1 cellular context compared by ENCODE assay signal in the genomic region with DNA sequence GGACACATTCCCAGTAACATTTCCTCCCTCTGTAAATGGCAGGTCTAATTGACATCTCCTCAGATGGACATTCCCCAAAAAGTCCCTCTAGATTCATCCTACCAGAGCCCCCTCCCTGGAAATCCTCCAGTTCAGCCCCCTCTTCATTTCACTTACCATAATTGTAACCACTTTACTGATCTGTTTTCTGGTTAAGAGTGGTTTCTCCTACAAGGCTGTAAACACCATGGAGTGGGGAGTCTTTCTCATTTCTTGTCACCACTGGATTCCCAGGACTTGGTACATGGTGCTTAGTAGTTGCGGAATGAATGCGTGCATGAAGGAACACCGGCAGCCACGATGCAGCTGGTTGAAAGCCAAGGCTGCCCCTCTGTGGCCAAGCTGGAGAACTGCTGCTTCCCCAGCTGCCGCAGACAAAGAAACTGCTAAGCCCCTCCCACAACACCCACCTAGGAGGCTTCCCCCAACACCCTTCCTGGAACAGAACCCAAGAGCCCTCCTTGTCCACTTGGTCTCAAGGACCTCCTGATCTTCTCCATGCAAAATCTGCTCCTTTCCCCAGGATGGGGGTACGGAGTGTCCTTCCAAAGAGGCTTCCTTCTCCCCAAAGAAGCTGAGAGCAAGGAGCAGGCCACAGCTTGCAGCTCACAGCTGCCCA.
TF ChIP-seq lines count a peak whose summit lies in the region.

No MANE protein-coding gene starts in this region.

TF ChIP-seq in K562, 482 proteins besides CTCF, POLR2A, EP300 and RAD21 (continued from another document and continues in another):
- TF ChIP-seq POLR2B (IDR thresholded peaks at IDR 0.05; ENCODE audit: low read depth, partially characterized antibody): no peak
- TF ChIP-seq PHB (CRISPR knock-in tag; IDR thresholded peaks at IDR 0.05): peak; percentile 84; the same call in 1 of the 2 replicates
- no peak for TF ChIP-seq GTF3C2 (IDR thresholded peaks at IDR 0.05; ENCODE audit: borderline replicate concordance, extremely low read depth, insufficient read length)
- peak; percentile 84; the same call in 1 of the 2 replicates for TF ChIP-seq SREBF1 (IDR thresholded peaks at IDR 0.05; ENCODE audit: borderline replicate concordance, low read depth, low read length)
- TF ChIP-seq, protein P1, sequence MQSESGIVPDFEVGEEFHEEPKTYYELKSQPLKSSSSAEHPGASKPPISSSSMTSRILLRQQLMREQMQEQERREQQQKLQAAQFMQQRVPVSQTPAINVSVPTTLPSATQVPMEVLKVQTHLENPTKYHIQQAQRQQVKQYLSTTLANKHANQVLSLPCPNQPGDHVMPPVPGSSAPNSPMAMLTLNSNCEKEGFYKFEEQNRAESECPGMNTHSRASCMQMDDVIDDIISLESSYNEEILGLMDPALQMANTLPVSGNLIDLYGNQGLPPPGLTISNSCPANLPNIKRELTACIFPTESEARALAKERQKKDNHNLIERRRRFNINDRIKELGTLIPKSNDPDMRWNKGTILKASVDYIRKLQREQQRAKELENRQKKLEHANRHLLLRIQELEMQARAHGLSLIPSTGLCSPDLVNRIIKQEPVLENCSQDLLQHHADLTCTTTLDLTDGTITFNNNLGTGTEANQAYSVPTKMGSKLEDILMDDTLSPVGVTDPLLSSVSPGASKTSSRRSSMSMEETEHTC (IDR thresholded peaks at IDR 0.05): peak; percentile 40; the same call in 1 of the 2 replicates
- no peak; the same call in 1 of the 2 replicates for TF ChIP-seq JUN (IDR thresholded peaks at IDR 0.05; ENCODE audit: borderline replicate concordance, low read depth, low read length)
- TF ChIP-seq JUN (CRISPR knock-in tag; IDR thresholded peaks at IDR 0.05; ENCODE audit: borderline replicate concordance): peak; percentile 79; the same call in 1 of the 2 replicates
- TF ChIP-seq ZNF766 (CRISPR knock-in tag; conservative IDR thresholded peaks at IDR 0.05): no peak
- TF ChIP-seq EZH2 (IDR thresholded peaks at IDR 0.05; ENCODE audit: borderline replicate concordance, low read depth, low read length): no peak
- TF ChIP-seq ILF3 (IDR thresholded peaks at IDR 0.05; ENCODE audit: borderline replicate concordance): no peak
- TF ChIP-seq NFATC3 (IDR thresholded peaks at IDR 0.05): peak; percentile 83; the same call in 1 of the 2 replicates
- no peak for TF ChIP-seq ZFPM2 (CRISPR knock-in tag; IDR thresholded peaks at IDR 0.05)
- peak; percentile 90 for TF ChIP-seq ZKSCAN1 (IDR thresholded peaks at IDR 0.05; ENCODE audit: low read depth, low read length)
- TF ChIP-seq TCF15 (CRISPR knock-in tag; IDR thresholded peaks at IDR 0.05): peak; percentile 73
- TF ChIP-seq, protein P2, sequence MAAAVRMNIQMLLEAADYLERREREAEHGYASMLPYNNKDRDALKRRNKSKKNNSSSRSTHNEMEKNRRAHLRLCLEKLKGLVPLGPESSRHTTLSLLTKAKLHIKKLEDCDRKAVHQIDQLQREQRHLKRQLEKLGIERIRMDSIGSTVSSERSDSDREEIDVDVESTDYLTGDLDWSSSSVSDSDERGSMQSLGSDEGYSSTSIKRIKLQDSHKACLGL (CRISPR knock-in tag; IDR thresholded peaks at IDR 0.05; ENCODE audit: borderline replicate concordance, poor library complexity, severe bottlenecking): no peak
- peak; percentile 67; the same call in 1 of the 2 replicates for TF ChIP-seq MXI1 (IDR thresholded peaks at IDR 0.05; ENCODE audit: low read depth, low read length)
- TF ChIP-seq MBD2 (IDR thresholded peaks at IDR 0.05; ENCODE audit: borderline replicate concordance, low read depth): no peak
- TF ChIP-seq, protein P3, sequence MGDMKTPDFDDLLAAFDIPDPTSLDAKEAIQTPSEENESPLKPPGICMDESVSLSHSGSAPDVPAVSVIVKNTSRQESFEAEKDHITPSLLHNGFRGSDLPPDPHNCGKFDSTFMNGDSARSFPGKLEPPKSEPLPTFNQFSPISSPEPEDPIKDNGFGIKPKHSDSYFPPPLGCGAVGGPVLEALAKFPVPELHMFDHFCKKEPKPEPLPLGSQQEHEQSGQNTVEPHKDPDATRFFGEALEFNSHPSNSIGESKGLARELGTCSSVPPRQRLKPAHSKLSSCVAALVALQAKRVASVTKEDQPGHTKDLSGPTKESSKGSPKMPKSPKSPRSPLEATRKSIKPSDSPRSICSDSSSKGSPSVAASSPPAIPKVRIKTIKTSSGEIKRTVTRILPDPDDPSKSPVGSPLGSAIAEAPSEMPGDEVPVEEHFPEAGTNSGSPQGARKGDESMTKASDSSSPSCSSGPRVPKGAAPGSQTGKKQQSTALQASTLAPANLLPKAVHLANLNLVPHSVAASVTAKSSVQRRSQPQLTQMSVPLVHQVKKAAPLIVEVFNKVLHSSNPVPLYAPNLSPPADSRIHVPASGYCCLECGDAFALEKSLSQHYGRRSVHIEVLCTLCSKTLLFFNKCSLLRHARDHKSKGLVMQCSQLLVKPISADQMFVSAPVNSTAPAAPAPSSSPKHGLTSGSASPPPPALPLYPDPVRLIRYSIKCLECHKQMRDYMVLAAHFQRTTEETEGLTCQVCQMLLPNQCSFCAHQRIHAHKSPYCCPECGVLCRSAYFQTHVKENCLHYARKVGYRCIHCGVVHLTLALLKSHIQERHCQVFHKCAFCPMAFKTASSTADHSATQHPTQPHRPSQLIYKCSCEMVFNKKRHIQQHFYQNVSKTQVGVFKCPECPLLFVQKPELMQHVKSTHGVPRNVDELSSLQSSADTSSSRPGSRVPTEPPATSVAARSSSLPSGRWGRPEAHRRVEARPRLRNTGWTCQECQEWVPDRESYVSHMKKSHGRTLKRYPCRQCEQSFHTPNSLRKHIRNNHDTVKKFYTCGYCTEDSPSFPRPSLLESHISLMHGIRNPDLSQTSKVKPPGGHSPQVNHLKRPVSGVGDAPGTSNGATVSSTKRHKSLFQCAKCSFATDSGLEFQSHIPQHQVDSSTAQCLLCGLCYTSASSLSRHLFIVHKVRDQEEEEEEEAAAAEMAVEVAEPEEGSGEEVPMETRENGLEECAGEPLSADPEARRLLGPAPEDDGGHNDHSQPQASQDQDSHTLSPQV (IDR thresholded peaks at IDR 0.05): no peak
- peak; percentile 97 for TF ChIP-seq XRCC5 (IDR thresholded peaks at IDR 0.05; ENCODE audit: low read depth, low read length)
- TF ChIP-seq NR4A1 (CRISPR knock-in tag; IDR thresholded peaks at IDR 0.05): no peak; the same call in 1 of the 2 replicates
- 0 out of 2 replicates have a peak, but pooled peaks have one; percentile 37 for TF ChIP-seq NR4A1 (tag; IDR thresholded peaks at IDR 0.05)
- TF ChIP-seq ZNF79 (CRISPR knock-in tag; IDR thresholded peaks at IDR 0.05; ENCODE audit: low read depth): no peak; the same call in 1 of the 2 replicates
- TF ChIP-seq MEF2A (IDR thresholded peaks at IDR 0.05; ENCODE audit: control insufficient read depth, low read depth, low read length): no peak
- TF ChIP-seq NFIX (CRISPR knock-in tag; IDR thresholded peaks at IDR 0.05; ENCODE audit: low read depth): 0 out of 2 replicates have a peak, but pooled peaks have one; percentile 7
- no peak for TF ChIP-seq ZNF589 (CRISPR knock-in tag; IDR thresholded peaks at IDR 0.05; ENCODE audit: low read depth)
- peak; percentile 69; the same call in 1 of the 2 replicates for TF ChIP-seq MTA3 (IDR thresholded peaks at IDR 0.05; ENCODE audit: borderline replicate concordance)
- TF ChIP-seq PHB2 (IDR thresholded peaks at IDR 0.05; ENCODE audit: low read depth): no peak
- TF ChIP-seq MCM3 (IDR thresholded peaks at IDR 0.05): no peak
- peak; percentile 12; the same call in 1 of the 2 replicates for TF ChIP-seq MAFF (IDR thresholded peaks at IDR 0.05; ENCODE audit: low read length)
- TF ChIP-seq ZBTB26 (CRISPR knock-in tag; IDR thresholded peaks at IDR 0.05): 0 out of 2 replicates have a peak, but pooled peaks have one; percentile 51
- TF ChIP-seq MAFK (IDR thresholded peaks at IDR 0.05; ENCODE audit: low read length): peak; percentile 67
- TF ChIP-seq DLX4 (CRISPR knock-in tag; IDR thresholded peaks at IDR 0.05): no peak
- no peak for TF ChIP-seq ESRRB (CRISPR knock-in tag; IDR thresholded peaks at IDR 0.05; ENCODE audit: borderline replicate concordance)
- no peak for TF ChIP-seq XRCC3 (IDR thresholded peaks at IDR 0.05)
- TF ChIP-seq ZNF165 (CRISPR knock-in tag; IDR thresholded peaks at IDR 0.05; ENCODE audit: borderline replicate concordance): 0 out of 2 replicates have a peak, but pooled peaks have one; percentile 16
- no peak for TF ChIP-seq SFPQ (IDR thresholded peaks at IDR 0.05; ENCODE audit: low read depth, low read length)
- TF ChIP-seq ZEB2 (IDR thresholded peaks at IDR 0.05): 0 out of 2 replicates have a peak, but pooled peaks have one; percentile 65
- no peak for TF ChIP-seq NFRKB (IDR thresholded peaks at IDR 0.05; ENCODE audit: low read depth)
- peak; percentile 36 for TF ChIP-seq ZNF354B (CRISPR knock-in tag; IDR thresholded peaks at IDR 0.05)
- peak; percentile 79 for TF ChIP-seq SMAD4 (CRISPR knock-in tag; conservative IDR thresholded peaks at IDR 0.05)
- TF ChIP-seq ZNF436 (CRISPR knock-in tag; IDR thresholded peaks at IDR 0.05): peak; percentile 35; the same call in 1 of the 2 replicates
- TF ChIP-seq CHD1 (IDR thresholded peaks at IDR 0.05; ENCODE audit: low read length): no peak
- TF ChIP-seq, protein P4, sequence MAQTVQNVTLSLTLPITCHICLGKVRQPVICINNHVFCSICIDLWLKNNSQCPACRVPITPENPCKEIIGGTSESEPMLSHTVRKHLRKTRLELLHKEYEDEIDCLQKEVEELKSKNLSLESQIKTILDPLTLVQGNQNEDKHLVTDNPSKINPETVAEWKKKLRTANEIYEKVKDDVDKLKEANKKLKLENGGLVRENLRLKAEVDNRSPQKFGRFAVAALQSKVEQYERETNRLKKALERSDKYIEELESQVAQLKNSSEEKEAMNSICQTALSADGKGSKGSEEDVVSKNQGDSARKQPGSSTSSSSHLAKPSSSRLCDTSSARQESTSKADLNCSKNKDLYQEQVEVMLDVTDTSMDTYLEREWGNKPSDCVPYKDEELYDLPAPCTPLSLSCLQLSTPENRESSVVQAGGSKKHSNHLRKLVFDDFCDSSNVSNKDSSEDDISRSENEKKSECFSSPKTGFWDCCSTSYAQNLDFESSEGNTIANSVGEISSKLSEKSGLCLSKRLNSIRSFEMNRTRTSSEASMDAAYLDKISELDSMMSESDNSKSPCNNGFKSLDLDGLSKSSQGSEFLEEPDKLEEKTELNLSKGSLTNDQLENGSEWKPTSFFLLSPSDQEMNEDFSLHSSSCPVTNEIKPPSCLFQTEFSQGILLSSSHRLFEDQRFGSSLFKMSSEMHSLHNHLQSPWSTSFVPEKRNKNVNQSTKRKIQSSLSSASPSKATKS (CRISPR knock-in tag; IDR thresholded peaks at IDR 0.05): no peak
- peak; percentile 34; the same call in 1 of the 2 replicates for TF ChIP-seq SPI1 (IDR thresholded peaks at IDR 0.05; ENCODE audit: borderline replicate concordance, low read depth, low read length)
- TF ChIP-seq MTA1 (IDR thresholded peaks at IDR 0.05; ENCODE audit: borderline replicate concordance): no peak; the same call in 1 of the 2 replicates
- no peak for TF ChIP-seq PCBP2 (IDR thresholded peaks at IDR 0.05; ENCODE audit: low read depth, low read length, poor library complexity, severe bottlenecking)
- peak; percentile 89 for TF ChIP-seq ZBTB7A (IDR thresholded peaks at IDR 0.05; ENCODE audit: borderline replicate concordance, control insufficient read depth, low read depth, low read length)
- TF ChIP-seq ZNF174 (CRISPR knock-in tag; IDR thresholded peaks at IDR 0.05): 0 out of 2 replicates have a peak, but pooled peaks have one; percentile 63
- no peak for TF ChIP-seq STAT5B (CRISPR knock-in tag; IDR thresholded peaks at IDR 0.05)
